In genomic region chr16:67104061-67104460, GRCh38 we compare ENCODE assay signal across 6 cellular contexts. TPM values are rescaled to one million over a fixed set of nuclear protein-coding genes. Genes with fewer than 3 reads are reported as not detected.
DNase-seq lines count a peak whose midpoint lies in the region; ATAC-seq and TF ChIP-seq lines count a peak whose summit lies in the region.

No MANE protein-coding gene starts in this region.

- H3K36me3 ChIP-seq in HCT116 (ENCODE audit: control insufficient read depth in 1 of 2, insufficient read depth in 2 of 2, low read length in 2 of 2), result peaks cover 10 to 14% of the 10 kb centered on the region in 2 experiments; a peak in 3 of 4 replicates

- H3K9ac ChIP-seq in HCT116 (ENCODE audit: low read length), result no peak overlapping the region

- no peak overlapping the region for H3K4me3 ChIP-seq in HCT116 (replicated peaks in 1 of 2; ENCODE audit: low read depth in 1 of 2, low read length in 2 of 2)

- no peaks in the 10 kb centered on the region for H3K27me3 ChIP-seq in HCT116 (ENCODE audit: insufficient read depth, low read length)

- H3K27me3 Mint-ChIP-seq in activated CD8-positive, alpha-beta T cell treated with anti-CD3 and anti-CD28 coated beads for 36 hours, result no peaks in the 10 kb centered on the region

- H3K27ac ChIP-seq in HCT116 (ENCODE audit: low read depth, low read length), result no peak overlapping the region

- no peaks in the 10 kb centered on the region for H3K9me2 ChIP-seq in HCT116 (ENCODE audit: insufficient read depth)

- peaks cover 5% of the 10 kb centered on the region; the same call in 1 of the 2 replicates for H4K20me1 ChIP-seq in HCT116 (ENCODE audit: insufficient read depth)

- BruUV-seq in HCT116 (replicated peaks; lab: Mats Ljungman, UMichigan), result no TSS peak

- no peaks in the 10 kb centered on the region for H3K79me2 ChIP-seq in HCT116 (ENCODE audit: insufficient read depth, low read length)

- CTCF ChIA-PET in HCT116 (lab: Charles Lee), result interaction anchor here (0.6 to 2.0 kb wide), 12 partner anchors 9 to 343 kb away, joined by 3 to 13 read pairs (median 3); no protein-coding TSS in a partner anchor
- CTCF ChIA-PET in activated CD8-positive, alpha-beta T cell treated with anti-CD3 and anti-CD28 coated beads for 36 hours (lab: Charles Lee), result interaction anchor here (1.3 to 6.7 kb wide), 7 partner anchors 26 to 129 kb away, joined by 3 to 48 read pairs (median 6); no protein-coding TSS in a partner anchor
- CTCF ChIA-PET in GM10248 (lab: Yijun Ruan, JAX), result interaction anchor here (0.9 to 10.0 kb wide), 14 partner anchors 8 to 223 kb away, joined by 3 to 169 read pairs (median 3); partner anchors contain the start of genes KCTD19, LRRC36 and NOL3

- H3K9me3 ChIP-seq in HCT116 (ENCODE audit: control insufficient read depth in 1 of 2, insufficient read depth in 1 of 2, low read depth in 1 of 2, low read length in 2 of 2), result no peaks in the 10 kb centered on the region

- ATAC-seq in HCT116, result peak; percentile 89
- ATAC-seq in activated CD8-positive, alpha-beta T cell treated with anti-CD3 and anti-CD28 coated beads for 36 hours, result peak; percentile 55

- H3K27ac Mint-ChIP-seq in activated CD8-positive, alpha-beta T cell treated with anti-CD3 and anti-CD28 coated beads for 36 hours, result no peak overlapping the region

- no peak overlapping the region for H2AFZ ChIP-seq in HCT116 (ENCODE audit: low read depth, low read length, poor library complexity, severe bottlenecking)

- intact Hi-C loops in HCT116 (cut with micrococcal nuclease), result loop anchor here (10.0 kb wide), 1 partner anchor 209 kb away; no protein-coding TSS in a partner anchor
- intact Hi-C loops in activated CD8-positive, alpha-beta T cell treated with anti-CD3 and anti-CD28 coated beads for 36 hours (cut with micrococcal nuclease), result loop anchor here (5.0 kb wide), 1 partner anchor 127 kb away; no protein-coding TSS in a partner anchor

- no peak overlapping the region for H3K4me3 Mint-ChIP-seq in activated CD8-positive, alpha-beta T cell treated with anti-CD3 and anti-CD28 coated beads for 36 hours

- no peak overlapping the region for H3K4me2 ChIP-seq in HCT116 (ENCODE audit: low read length)

- TF ChIP-seq POLR2A in HCT116 (IDR thresholded peaks at IDR 0.05; ENCODE audit: borderline replicate concordance, extremely low read depth, insufficient read depth, insufficient read length), result no peak

- H3K36me3 Mint-ChIP-seq in activated CD8-positive, alpha-beta T cell treated with anti-CD3 and anti-CD28 coated beads for 36 hours (ENCODE audit: low read depth), result peaks cover 6% of the 10 kb centered on the region

- peak in 2 of 3 experiments; percentile 69 to 72; a peak in 4 of 6 replicates for TF ChIP-seq CTCF in HCT116 (IDR thresholded peaks at IDR 0.05 in 2 of 3, conservative IDR thresholded peaks at IDR 0.05 in 1 of 3; ENCODE audit: borderline replicate concordance in 1 of 3, insufficient read depth in 1 of 3, low read depth in 2 of 3, low read length in 2 of 3)
- TF ChIP-seq CTCF in activated CD8-positive, alpha-beta T cell treated with anti-CD3 and anti-CD28 coated beads for 36 hours (IDR thresholded peaks at IDR 0.05), result no peak
- TF ChIP-seq CTCF in GM10248 (IDR thresholded peaks at IDR 0.05; ENCODE audit: control extremely low read depth, extremely low read depth, low read depth, missing control alignments), result no peak

- RAD21 ChIA-PET in HCT116 (lab: Charles Lee; ENCODE audit: low non-redundant PET in 1 of 2, low total read pairs in 2 of 2, uncharacterized antibody in 2 of 2, unreplicated experiment in 2 of 2), result interaction anchor here in 1 of 2 experiments (0.6 kb wide), 1 partner anchor 47 kb away, joined by 3 read pairs; the partner anchor contains the start of gene B3GNT9

- H3K4me1 ChIP-seq in HCT116 (ENCODE audit: control insufficient read depth in 1 of 2, insufficient read depth in 2 of 2, low read length in 2 of 2), result peaks cover under 1 to 9% of the 10 kb centered on the region in 2 experiments; a peak in 3 of 4 replicates

- no peaks in the 10 kb centered on the region for H3K4me1 Mint-ChIP-seq in activated CD8-positive, alpha-beta T cell treated with anti-CD3 and anti-CD28 coated beads for 36 hours (ENCODE audit: low read depth)

- DNase-seq in HCT116 (ENCODE audit: low read depth, low spot score) (no peak), myocyte (ENCODE audit: low read depth) (peak; percentile 55), GM10248 (ENCODE audit: extremely low spot score) (no peak), nucleus accumbens (lab: John Stamatoyannopoulos, UW) (no peak), NOMO-1 treated with dmso at 0.1 percent for 144 hours (lab: John Stamatoyannopoulos, UW; ENCODE audit: unreplicated experiment) (no peak)
- DNase-seq in activated CD8-positive, alpha-beta T cell treated with anti-CD3 and anti-CD28 coated beads for 36 hours, result peak; percentile 12

- peak; percentile 44 for TF ChIP-seq RAD21 in HCT116 (IDR thresholded peaks at IDR 0.05; ENCODE audit: low read depth)

- no peaks in the 10 kb centered on the region for H3K9me3 Mint-ChIP-seq in activated CD8-positive, alpha-beta T cell treated with anti-CD3 and anti-CD28 coated beads for 36 hours

- POLR2A ChIA-PET in HCT116 (lab: Charles Lee), result no interaction called here
- POLR2A ChIA-PET in activated CD8-positive, alpha-beta T cell treated with anti-CD3 and anti-CD28 coated beads for 36 hours (lab: Charles Lee), result no interaction called here
- POLR2A ChIA-PET in GM10248 (lab: Yijun Ruan, JAX), result no interaction called here

TF ChIP-seq in HCT116, 20 proteins besides CTCF, POLR2A, EP300 and RAD21:
- TF ChIP-seq CBX3 (IDR thresholded peaks at IDR 0.05; ENCODE audit: low read depth) (peak; percentile 53; the same call in 1 of the 2 replicates), SIN3A (IDR thresholded peaks at IDR 0.05; ENCODE audit: low read depth) (no peak)
TF ChIP-seq in HCT116: peak in this region for 1.

RNA-seq across cellular contexts. Expression of gene PHAF1, which starts 5.7 kb away (rescaled TPM):
- total RNA-seq in HCT116 (2021; ENCODE audit: unreplicated experiment) (19.2 TPM), myocyte (22.4 and 30.7 TPM in 2 replicates)
- polyA plus RNA-seq in HCT116 (2012), result 17.3 and 19.0 TPM in 2 replicates
- total RNA-seq in activated CD8-positive, alpha-beta T cell treated with anti-CD3 and anti-CD28 coated beads for 36 hours, result 10 to 100 TPM; 11.3 to 14.0 TPM
- polyA plus RNA-seq in myocyte (2012), result 16.8 TPM

RNA-seq across cellular contexts. Expression of gene B3GNT9, which starts 46.7 kb away (rescaled TPM):
- total RNA-seq in HCT116 (2021; ENCODE audit: unreplicated experiment), result 3.8 TPM
- polyA plus RNA-seq in HCT116 (2012), result 2.5 and 2.7 TPM in 2 replicates
- 1 to 10 TPM; 2.1 to 2.5 TPM for total RNA-seq in activated CD8-positive, alpha-beta T cell treated with anti-CD3 and anti-CD28 coated beads for 36 hours
- total RNA-seq in myocyte, result 56.1 and 57.4 TPM in 2 replicates
- polyA plus RNA-seq in myocyte (2012), result 52.4 TPM

RNA-seq across cellular contexts. Expression of gene TRADD, which starts 55.6 kb away (rescaled TPM):
- total RNA-seq in HCT116 (2021; ENCODE audit: unreplicated experiment) (20.5 TPM), myocyte (19.1 and 21.0 TPM in 2 replicates)
- 13.6 and 16.4 TPM in 2 replicates for polyA plus RNA-seq in HCT116 (2012)
- total RNA-seq in activated CD8-positive, alpha-beta T cell treated with anti-CD3 and anti-CD28 coated beads for 36 hours, result 10 to 100 TPM; 28.4 to 31.2 TPM
- polyA plus RNA-seq in myocyte (2012), result 25.3 TPM

RNA-seq across cellular contexts. Expression of gene FBXL8, which starts 55.7 kb away (rescaled TPM):
- total RNA-seq in HCT116 (2021; ENCODE audit: unreplicated experiment) (27.8 TPM), myocyte (39.3 and 46.4 TPM in 2 replicates)
- polyA plus RNA-seq in HCT116 (2012), result 20.5 and 21.6 TPM in 2 replicates
- total RNA-seq in activated CD8-positive, alpha-beta T cell treated with anti-CD3 and anti-CD28 coated beads for 36 hours, result 10 to 100 TPM; 27.1 to 28.6 TPM
- 13.8 TPM for polyA plus RNA-seq in myocyte (2012)

Comparison
In these comparisons a context has a peak if more than half of its experiments do, and no peak if none do; other contexts are left out.
1. DNase-seq: peak in activated CD8-positive, alpha-beta T cell treated with anti-CD3 and anti-CD28 coated beads for 36 hours (single experiment) and myocyte (single experiment); none in HCT116 (single experiment), GM10248 (single experiment), nucleus accumbens (0 of 56) and NOMO-1 treated with dmso at 0.1 percent for 144 hours (single experiment).
2. CTCF ChIP-seq: peak in HCT116 (2 of 3); none in activated CD8-positive, alpha-beta T cell treated with anti-CD3 and anti-CD28 coated beads for 36 hours (single experiment) and GM10248 (single experiment).
3. RNA of gene B3GNT9, which starts 46.7 kb away (total RNA-seq): 56.1 to 57.4 TPM in myocyte; 3.8 TPM in HCT116 (single experiment) and 2.1 to 2.5 TPM in activated CD8-positive, alpha-beta T cell treated with anti-CD3 and anti-CD28 coated beads for 36 hours; every median in the first group is over 10 times any median in the second.